ENCODE assay signal across 8 cellular contexts in the genomic region with DNA sequence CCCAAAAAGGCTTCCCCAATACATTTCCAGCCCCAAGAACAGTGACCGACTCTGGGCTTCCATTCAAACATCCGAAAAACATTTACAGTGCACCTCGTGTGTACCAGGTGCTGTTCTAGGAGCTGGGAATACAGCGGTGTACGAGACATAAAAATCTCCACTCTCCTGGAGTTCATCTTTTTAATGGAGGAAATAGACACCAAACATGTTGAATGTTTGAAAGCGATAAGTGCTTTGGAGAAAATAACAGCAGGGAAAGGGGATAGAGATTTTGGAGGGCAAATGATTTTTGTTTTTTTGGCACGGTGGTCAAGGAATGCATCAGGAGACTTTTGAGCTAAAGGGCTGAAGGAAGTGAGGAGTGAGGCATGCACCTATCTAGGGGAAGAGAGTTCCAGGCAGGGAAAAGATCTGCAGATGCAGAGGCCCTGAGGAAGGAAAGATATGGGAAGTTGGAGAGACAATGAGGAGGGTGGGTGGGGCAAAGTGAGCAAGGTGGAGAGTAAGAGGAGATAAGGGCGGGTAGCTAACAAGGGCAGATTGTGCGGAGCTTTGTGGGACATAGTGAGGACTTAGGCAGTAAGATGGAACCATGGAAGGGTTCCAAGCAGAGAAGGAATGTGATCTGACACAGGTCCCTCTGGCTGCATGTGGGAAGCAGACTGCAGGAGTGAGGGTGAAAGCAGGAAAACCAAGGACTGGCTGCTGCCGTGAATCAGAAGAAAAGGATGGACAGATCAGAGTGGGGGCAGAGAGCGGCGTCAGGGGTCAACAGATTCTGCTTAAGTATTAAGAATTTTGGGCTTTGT. TPM values are rescaled to one million over a fixed set of nuclear protein-coding genes. Genes with fewer than 3 reads are reported as not detected.
DNase-seq lines count a peak whose midpoint lies in the region; ATAC-seq and TF ChIP-seq lines count a peak whose summit lies in the region.

No MANE protein-coding gene starts in this region.

- no peak overlapping the region for H2AFZ ChIP-seq in ACC112 (ENCODE audit: low read length, unreplicated experiment)

- peaks cover 40% of the 10 kb centered on the region for H3K79me2 ChIP-seq in ACC112 (ENCODE audit: control insufficient read depth, insufficient read depth, low read length, unreplicated experiment)

- DNase-seq in breast epithelium (ENCODE audit: low spot score in 2 of 2) (no peak), lung (ENCODE audit: low spot score) (no peak), aorta (no peak), RPMI8226 (no peak), GOT3 (lab: John Stamatoyannopoulos, UW) (no peak)

- TF ChIP-seq CTCF in breast epithelium (IDR thresholded peaks at IDR 0.05) (no peak), lung (IDR thresholded peaks at IDR 0.05; ENCODE audit: control extremely low read depth, extremely low read depth) (no peak)

- H3K9ac ChIP-seq in HUES48 (ENCODE audit: low read depth, low read length), result peak overlapping the region; percentile 27

- H3K27me3 ChIP-seq in ACC112 (ENCODE audit: insufficient read depth, low read length), result no peaks in the 10 kb centered on the region
- H3K27me3 ChIP-seq in HUES48 (ENCODE audit: control insufficient read depth, insufficient read depth, low read length), result no peaks in the 10 kb centered on the region
- no peaks in the 10 kb centered on the region for H3K27me3 ChIP-seq in breast epithelium
- no peaks in the 10 kb centered on the region for H3K27me3 ChIP-seq in lung (ENCODE audit: control insufficient read depth, insufficient read depth)
- no peaks in the 10 kb centered on the region for H3K27me3 ChIP-seq in aorta (ENCODE audit: control insufficient read depth in 1 of 2, insufficient read depth in 2 of 2, low read length in 1 of 2)

- H3K36me3 ChIP-seq in ACC112 (ENCODE audit: insufficient read depth, low read length) (no peaks in the 10 kb centered on the region), HUES48 (ENCODE audit: control insufficient read depth, insufficient read depth, low read length) (no peaks in the 10 kb centered on the region), breast epithelium (no peaks in the 10 kb centered on the region), lung (ENCODE audit: control insufficient read depth in 2 of 2, insufficient read depth in 2 of 2, low read length in 2 of 2) (no peaks in the 10 kb centered on the region), aorta (ENCODE audit: control insufficient read depth in 1 of 2, insufficient read depth in 2 of 2, low read length in 1 of 2) (no peaks in the 10 kb centered on the region)

- peak overlapping the region; percentile 86 for H3K4me3 ChIP-seq in ACC112 (ENCODE audit: low read depth, low read length)
- H3K4me3 ChIP-seq in HUES48 (ENCODE audit: low read depth, low read length), result peak overlapping the region; percentile 99
- H3K4me3 ChIP-seq in breast epithelium, result peak overlapping the region; percentile 78 to 92 (median 83)
- peak overlapping the region; percentile 24 for H3K4me3 ChIP-seq in lung
- peak overlapping the region in 1 of 2 donors; percentile 81 for H3K4me3 ChIP-seq in aorta (ENCODE audit: low read length in 2 of 2)

- intact Hi-C loops in breast epithelium (cut with DNase I; ENCODE audit: low total_unique reads), result loop anchor here (5.0 kb wide), 1 partner anchor 125 kb away; the partner anchor contains the start of gene PSMC4
- intact Hi-C loops in aorta (cut with DNase I), result loop anchor here (5.0 to 10.0 kb wide), 4 partner anchors 55 to 370 kb away; partner anchors contain the start of genes EID2 (in 1 of the 2), PSMC4 (in 1 of the 2) and TTC9B (in 1 of the 2)

- WGBS in lung, 2 donors, result 47 to 51% methylated on average over 12 of the region's 12 CpGs
- 43 to 44% methylated on average over 12 of the region's 12 CpGs for WGBS in aorta, 2 donors

- H3K9me3 ChIP-seq in HUES48 (ENCODE audit: control insufficient read depth, insufficient read depth, low read length) (no peaks in the 10 kb centered on the region), breast epithelium (no peaks in the 10 kb centered on the region), lung (ENCODE audit: control insufficient read depth in 2 of 2, insufficient read depth in 1 of 2, low read length in 1 of 2) (no peaks in the 10 kb centered on the region), aorta (ENCODE audit: control insufficient read depth, low read length) (no peaks in the 10 kb centered on the region)

- H3K27ac ChIP-seq in ACC112 (ENCODE audit: low read depth, low read length), result peak overlapping the region; percentile 7; the same call in 1 of the 2 replicates
- H3K27ac ChIP-seq in HUES48 (ENCODE audit: low read depth, low read length), result peak overlapping the region; percentile 65
- H3K27ac ChIP-seq in breast epithelium, result peak overlapping the region; percentile 87
- peak overlapping the region; percentile 80 to 95 for H3K27ac ChIP-seq in lung (ENCODE audit: low read depth in 1 of 2, low read length in 1 of 2)
- peak overlapping the region; percentile 51 to 93 for H3K27ac ChIP-seq in aorta (ENCODE audit: low read depth in 1 of 2, low read length in 2 of 2)

- TF ChIP-seq POLR2A in breast epithelium (IDR thresholded peaks at IDR 0.05), result no peak

- H3K4me1 ChIP-seq in ACC112 (ENCODE audit: control insufficient read depth, insufficient read depth, low read length, unreplicated experiment) (peaks cover 20% of the 10 kb centered on the region), HUES48 (ENCODE audit: control insufficient read depth, insufficient read depth, low read length) (peaks cover 29% of the 10 kb centered on the region), breast epithelium (peaks cover 7 to 12% of the 10 kb centered on the region in 2 donors), lung (ENCODE audit: control insufficient read depth in 2 of 2, insufficient read depth in 2 of 2, low read length in 2 of 2) (peaks cover 11 to 13% of the 10 kb centered on the region in 2 donors), aorta (ENCODE audit: control insufficient read depth in 1 of 2, insufficient read depth in 2 of 2, low read length in 2 of 2) (peaks cover 0 to 2% of the 10 kb centered on the region in 2 donors)

- ATAC-seq in lung (ENCODE audit: insufficient read depth, low FRiP score), result no peak
- no peak for ATAC-seq in aorta (ENCODE audit: low FRiP score)
- ATAC-seq in GM18867 (IDR thresholded peaks at IDR 0.05; ENCODE audit: unreplicated experiment), result no peak

RNA-seq across cellular contexts. Expression of gene FBL, which starts 0.7 kb away (rescaled TPM):
- total RNA-seq in breast epithelium (100 to 1,000 TPM; 111 to 217 (median 145) TPM), lung (100 to 1,000 TPM; 152 to 154 TPM), aorta (100 to 1,000 TPM; 121 to 150 TPM)
- polyA plus RNA-seq in lung (100 to 1,000 TPM; 249 to 253 TPM), aorta (100 to 1,000 TPM; 158 to 232 TPM)

RNA-seq across cellular contexts. Expression of gene DYRK1B, which starts 12.9 kb away (rescaled TPM):
- total RNA-seq in breast epithelium (10 to 100 TPM in 1 of 3 donors, 1 to 10 TPM in 2; 6.2 to 12.1 (median 7.0) TPM), lung (10 to 100 TPM; 25.5 to 25.6 TPM), aorta (10 to 100 TPM in 1 of 2 donors, 1 to 10 TPM in 1; 8.4 to 12.9 TPM)
- polyA plus RNA-seq in lung (10 to 100 TPM in 1 of 2 donors, 1 to 10 TPM in 1; 7.9 to 16.1 TPM), aorta (10 to 100 TPM in 1 of 2 donors, 1 to 10 TPM in 1; 4.3 to 17.5 TPM)

Comparison
In these comparisons a context has a peak if more than half of its experiments do, and no peak if none do; other contexts are left out.
1. H3K27ac ChIP-seq: peak in every context shown above with its lines; median percentile 88 in lung; 87 in breast epithelium; 72 in aorta; 65 in HUES48; 7 in ACC112.